ENCODE assay signal across 25 cellular contexts in genomic region chr13:25929816-25930215, GRCh38.
"Had no signal": no experiment of that assay in that cellular context is flagged by ENCODE, and none has a peak within 500 bp of the region (broad histone marks: within the 10 kb centered on the region; RNA-seq: fewer than 3 reads in every experiment).

No MANE protein-coding gene starts in this region.

- H3K36me3 Mint-ChIP-seq: stimulated activated naive B cell treated with anti-CD40 and anti-IgM and Interleukin-4, amounts not matched to agents 10 μg/mL and 1 μg/mL and 100 μg/mL, for 72 hours had no signal

- DNase-seq: dermis blood vessel endothelial cell; effector memory CD4-positive, alpha-beta T cell; foreskin keratinocyte; heart right ventricle; hippocampal formation; left cardiac atrium; left lung; mesendoderm; midbrain; naive thymus-derived CD4-positive, alpha-beta T cell; occipital lobe; pancreas; retina; small intestine; stimulated activated CD4-positive, alpha-beta T cell treated with anti-CD3 and anti-CD28 coated beads, Interleukin-15, amount 100 ng/mL, for 24 hours; stimulated activated CD4-positive, alpha-beta T cell treated with anti-CD3 and anti-CD28 coated beads, Interleukin-2, amount 100 ng/mL, for 48 hours; stimulated activated naive B cell treated with anti-CD40 and anti-IgM and Interleukin-4, amounts not matched to agents 10 μg/mL and 1 μg/mL and 100 μg/mL, for 72 hours; transverse colon; upper lobe of right lung; uterus had no signal

- H3K27me3 ChIP-seq: foreskin keratinocyte, left lung, pancreas, transverse colon, upper lobe of right lung, uterus had no signal

- H3K4me3 Mint-ChIP-seq: naive thymus-derived CD4-positive, alpha-beta T cell; nephron; stimulated activated naive B cell treated with anti-CD40 and anti-IgM and Interleukin-4, amounts not matched to agents 10 μg/mL and 1 μg/mL and 100 μg/mL, for 72 hours; stimulated activated naive CD8-positive, alpha-beta T cell treated with anti-CD3 and anti-CD28 coated beads, Interleukin-15, Interleukin-2, amounts not matched to agents 100 ng/mL and 50 ng/mL, for 24 hours had no signal

- ATAC-seq: foreskin keratinocyte; gastroesophageal sphincter; heart right ventricle; left cardiac atrium; left lung; naive thymus-derived CD4-positive, alpha-beta T cell; pancreas; stimulated activated naive B cell treated with anti-CD40 and anti-IgM and Interleukin-4, amounts not matched to agents 10 μg/mL and 1 μg/mL and 100 μg/mL, for 72 hours; upper lobe of right lung had no signal

- H3K27ac Mint-ChIP-seq: stimulated activated naive B cell treated with anti-CD40 and anti-IgM and Interleukin-4, amounts not matched to agents 10 μg/mL and 1 μg/mL and 100 μg/mL, for 72 hours; stimulated activated naive CD8-positive, alpha-beta T cell treated with anti-CD3 and anti-CD28 coated beads, Interleukin-15, Interleukin-2, amounts not matched to agents 100 ng/mL and 50 ng/mL, for 24 hours had no signal

- H3K4me3 ChIP-seq: coronary artery, esophagus muscularis mucosa, gastroesophageal sphincter, heart right ventricle, left lung, pancreas, transverse colon, upper lobe of right lung, uterus had no signal

- H3K36me3 ChIP-seq: esophagus muscularis mucosa, gastroesophageal sphincter, heart right ventricle, left lung, pancreas, transverse colon, upper lobe of right lung, uterus had no signal

- H3K27ac ChIP-seq: coronary artery, esophagus muscularis mucosa, foreskin keratinocyte, gastroesophageal sphincter, heart right ventricle, left lung, pancreas, transverse colon, upper lobe of right lung, uterus had no signal

- H3K27me3 Mint-ChIP-seq: stimulated activated naive CD8-positive, alpha-beta T cell treated with anti-CD3 and anti-CD28 coated beads, Interleukin-15, Interleukin-2, amounts not matched to agents 100 ng/mL and 50 ng/mL, for 24 hours had no signal

- H3K9me3 Mint-ChIP-seq: stimulated activated naive CD8-positive, alpha-beta T cell treated with anti-CD3 and anti-CD28 coated beads, Interleukin-15, Interleukin-2, amounts not matched to agents 100 ng/mL and 50 ng/mL, for 24 hours had no signal

- H3K4me1 ChIP-seq: foreskin keratinocyte, gastroesophageal sphincter, heart right ventricle, left lung, pancreas, transverse colon, upper lobe of right lung, uterus had no signal

- H3K9me3 ChIP-seq: esophagus muscularis mucosa, gastroesophageal sphincter, heart right ventricle, left lung, pancreas, transverse colon, upper lobe of right lung, uterus had no signal
